17 cellular contexts compared by ENCODE assay signal in the genomic region with DNA sequence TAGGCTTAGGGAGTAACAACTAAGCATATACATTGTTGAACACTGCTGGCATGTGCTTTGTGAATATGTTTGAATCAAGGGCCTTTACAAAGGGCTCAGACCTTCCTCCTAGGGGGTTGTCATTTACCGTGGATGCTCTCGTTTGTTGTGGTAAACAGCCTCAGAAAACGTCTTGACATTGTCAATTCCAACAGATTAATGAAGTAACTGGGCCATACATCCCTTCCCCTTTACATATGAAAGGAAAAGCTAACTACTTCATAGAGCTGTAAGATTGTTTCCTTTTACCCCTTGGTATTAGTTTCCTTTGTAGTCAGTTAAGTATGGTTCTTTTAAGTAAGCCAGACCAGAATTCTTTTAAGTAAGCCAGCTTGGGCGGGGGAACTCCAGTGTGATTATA. TPM values are rescaled to one million over a fixed set of nuclear protein-coding genes. Genes with fewer than 3 reads are reported as not detected.
"Had no signal": no experiment of that assay in that cellular context is flagged by ENCODE, and none has a peak within 500 bp of the region (broad histone marks: within the 10 kb centered on the region; RNA-seq: fewer than 3 reads in every experiment).

No MANE protein-coding gene starts in this region.

- H3K4me3 ChIP-seq: body of pancreas, ovary, spleen, upper lobe of left lung had no signal

- H3K27ac ChIP-seq: body of pancreas, epithelial cell of prostate, ovary, spleen, upper lobe of left lung had no signal

- H3K36me3 Mint-ChIP-seq: activated naive CD8-positive, alpha-beta T cell had no signal

- DNase-seq: activated CD4-positive, alpha-beta T cell treated with anti-CD3 and anti-CD28 coated beads, Interleukin-2, amount 10 ng/mL, durations not matched to agents 7 days and 5 days; activated CD8-positive, alpha-beta memory T cell treated with anti-CD3 and anti-CD28 coated beads, Interleukin-2, amount 50 U/mL, for 48 hours; activated gamma-delta T cell treated with Interleukin-2 at 50 U/mL for 16 hours; amygdala; body of pancreas; effector memory CD8-positive, alpha-beta T cell; foreskin melanocyte; left ventricle myocardium superior; mesenchymal stem cell; nephron progenitor cell; ovary; spleen; stimulated activated naive CD8-positive, alpha-beta T cell treated with anti-CD3 and anti-CD28 coated beads, Interleukin-15, amount 100 ng/mL, for 72 hours; upper lobe of left lung had no signal

- H3K27ac Mint-ChIP-seq: activated CD4-positive, alpha-beta T cell treated with anti-CD3 and anti-CD28 coated beads, Interleukin-2, amount 10 ng/mL, durations not matched to agents 7 days and 5 days; activated naive CD8-positive, alpha-beta T cell; effector memory CD8-positive, alpha-beta T cell; nephron progenitor cell; stimulated activated naive CD8-positive, alpha-beta T cell treated with anti-CD3 and anti-CD28 coated beads, Interleukin-15, amount 100 ng/mL, for 72 hours had no signal

- H3K9me3 ChIP-seq: body of pancreas, ovary, spleen, upper lobe of left lung had no signal

- H3K27me3 Mint-ChIP-seq: activated CD4-positive, alpha-beta T cell treated with anti-CD3 and anti-CD28 coated beads, Interleukin-2, amount 10 ng/mL, durations not matched to agents 7 days and 5 days; activated naive CD8-positive, alpha-beta T cell; effector memory CD8-positive, alpha-beta T cell; stimulated activated naive CD8-positive, alpha-beta T cell treated with anti-CD3 and anti-CD28 coated beads, Interleukin-15, amount 100 ng/mL, for 72 hours had no signal

- H3K9me3 Mint-ChIP-seq: activated CD4-positive, alpha-beta T cell treated with anti-CD3 and anti-CD28 coated beads, Interleukin-2, amount 10 ng/mL, durations not matched to agents 7 days and 5 days; nephron progenitor cell; stimulated activated naive CD8-positive, alpha-beta T cell treated with anti-CD3 and anti-CD28 coated beads, Interleukin-15, amount 100 ng/mL, for 72 hours had no signal

- H3K36me3 ChIP-seq: ovary, spleen, upper lobe of left lung had no signal

- ATAC-seq: body of pancreas; effector memory CD8-positive, alpha-beta T cell; left ventricle myocardium superior; sciatic nerve; stimulated activated naive CD8-positive, alpha-beta T cell treated with anti-CD3 and anti-CD28 coated beads, Interleukin-15, amount 100 ng/mL, for 72 hours had no signal

- H3K4me1 Mint-ChIP-seq: activated CD4-positive, alpha-beta T cell treated with anti-CD3 and anti-CD28 coated beads, Interleukin-2, amount 10 ng/mL, durations not matched to agents 7 days and 5 days; stimulated activated naive CD8-positive, alpha-beta T cell treated with anti-CD3 and anti-CD28 coated beads, Interleukin-15, amount 100 ng/mL, for 72 hours had no signal

- H3K4me1 ChIP-seq: body of pancreas, upper lobe of left lung had no signal

- H3K27me3 ChIP-seq: ovary, spleen, upper lobe of left lung had no signal

- H3K4me3 Mint-ChIP-seq: activated CD4-positive, alpha-beta T cell treated with anti-CD3 and anti-CD28 coated beads, Interleukin-2, amount 10 ng/mL, durations not matched to agents 7 days and 5 days; activated naive CD8-positive, alpha-beta T cell; effector memory CD8-positive, alpha-beta T cell; nephron progenitor cell; stimulated activated naive CD8-positive, alpha-beta T cell treated with anti-CD3 and anti-CD28 coated beads, Interleukin-15, amount 100 ng/mL, for 72 hours had no signal

RNA-seq across cellular contexts. Expression of gene FAT4, which starts 42.9 kb away (rescaled TPM):
- total RNA-seq: activated CD4-positive, alpha-beta T cell treated with anti-CD3 and anti-CD28 coated beads, Interleukin-2, amount 10 ng/mL, durations not matched to agents 7 days and 5 days had no signal
